ENCODE assay signal across 8 cellular contexts in genomic region chr5:155616779-155617392, GRCh38.
DNase-seq lines count a peak whose midpoint lies in the region; ATAC-seq and TF ChIP-seq lines count a peak whose summit lies in the region.

No MANE protein-coding gene starts in this region.

- no peaks in the 10 kb centered on the region for H3K36me3 ChIP-seq in HEK293 (ENCODE audit: control insufficient read depth in 2 of 2, insufficient read depth in 1 of 2, low read length in 2 of 2)

- CTCF ChIA-PET in HEK293 (lab: Yijun Ruan, JAX), result interaction anchor here (0.6 to 1.0 kb wide), 6 partner anchors 327 to 1516 kb away, joined by 3 to 5 read pairs (median 3); no protein-coding TSS in a partner anchor

- ATAC-seq in left cardiac atrium, result no peak

- H3K27ac ChIP-seq in HEK293 (ENCODE audit: extremely low read depth, low read depth, low read length) (no peak overlapping the region), coronary artery (no peak overlapping the region)

- H3K9me3 ChIP-seq in HEK293 (ENCODE audit: control insufficient read depth, insufficient read depth, low read depth, low read length), result no peaks in the 10 kb centered on the region

- TF ChIP-seq CTCF in HEK293 (tag by site-specific recombination; IDR thresholded peaks at IDR 0.05), result no peak
- TF ChIP-seq CTCF in coronary artery (IDR thresholded peaks at IDR 0.05), result no peak

- H3K4me3 Mint-ChIP-seq in activated T-helper 1 cell treated with anti-CD3 and anti-CD28 coated beads, Interleukin-12 subunit alpha, Interleukin-12 subunit beta, Interleukin-2, Interleukin-4 antibody, amounts not matched to agents 30 ng/mL and 10 ng/mL and 1 ng/mL, durations not matched to agents 14 hours and 24 hours and 36 hours, result no peak overlapping the region

- POLR2A ChIA-PET in HEK293 (lab: Yijun Ruan, JAX), result no interaction called here

- no peaks in the 10 kb centered on the region for H3K9me3 Mint-ChIP-seq in activated T-helper 1 cell treated with anti-CD3 and anti-CD28 coated beads, Interleukin-12 subunit alpha, Interleukin-12 subunit beta, Interleukin-2, Interleukin-4 antibody, amounts not matched to agents 30 ng/mL and 10 ng/mL and 1 ng/mL, durations not matched to agents 14 hours and 24 hours and 36 hours

- no peaks in the 10 kb centered on the region for H3K36me3 Mint-ChIP-seq in activated T-helper 1 cell treated with anti-CD3 and anti-CD28 coated beads, Interleukin-12 subunit alpha, Interleukin-12 subunit beta, Interleukin-2, Interleukin-4 antibody, amounts not matched to agents 30 ng/mL and 10 ng/mL and 1 ng/mL, durations not matched to agents 14 hours and 24 hours and 36 hours (ENCODE audit: low read depth)

- DNase-seq in NCI-H2171 treated with DMSO at 0.1 percent for 48 hours (lab: John Stamatoyannopoulos, UW) (peak; percentile 0), NCI-H2171 (lab: John Stamatoyannopoulos, UW) (no peak), NCI-H460 (ENCODE audit: extremely low read depth, low read depth) (peak; percentile 6), left cardiac atrium (peak; percentile 22), coronary artery (ENCODE audit: low spot score) (no peak)
- peak; percentile 34 for DNase-seq in activated T-helper 1 cell treated with anti-CD3 and anti-CD28 coated beads, Interleukin-12 subunit alpha, Interleukin-12 subunit beta, Interleukin-2, Interleukin-4 antibody, amounts not matched to agents 30 ng/mL and 10 ng/mL and 1 ng/mL, durations not matched to agents 14 hours and 24 hours and 36 hours (ENCODE audit: low spot score)
- DNase-seq in stimulated activated CD4-positive, alpha-beta T cell treated with anti-CD3 and anti-CD28 coated beads, Interleukin-15, amount 100 ng/mL, for 24 hours, result peak; percentile 61

- intact Hi-C loops in activated T-helper 1 cell treated with anti-CD3 and anti-CD28 coated beads, Interleukin-12 subunit alpha, Interleukin-12 subunit beta, Interleukin-2, Interleukin-4 antibody, amounts not matched to agents 30 ng/mL and 10 ng/mL and 1 ng/mL, durations not matched to agents 14 hours and 24 hours and 36 hours (cut with micrococcal nuclease), result loop anchor here (1.0 to 5.0 kb wide), 4 partner anchors 1200 to 1515 kb away; no protein-coding TSS in a partner anchor
- intact Hi-C loops in left cardiac atrium (cut with DNase I), result no loop called here

- H3K4me3 ChIP-seq in HEK293 (ENCODE audit: low read depth, low read length), result no peak overlapping the region
- no peak overlapping the region for H3K4me3 ChIP-seq in coronary artery

- no peaks in the 10 kb centered on the region for H3K4me1 Mint-ChIP-seq in activated T-helper 1 cell treated with anti-CD3 and anti-CD28 coated beads, Interleukin-12 subunit alpha, Interleukin-12 subunit beta, Interleukin-2, Interleukin-4 antibody, amounts not matched to agents 30 ng/mL and 10 ng/mL and 1 ng/mL, durations not matched to agents 14 hours and 24 hours and 36 hours (ENCODE audit: low read depth)

- no peak overlapping the region for H3K27ac Mint-ChIP-seq in activated T-helper 1 cell treated with anti-CD3 and anti-CD28 coated beads, Interleukin-12 subunit alpha, Interleukin-12 subunit beta, Interleukin-2, Interleukin-4 antibody, amounts not matched to agents 30 ng/mL and 10 ng/mL and 1 ng/mL, durations not matched to agents 14 hours and 24 hours and 36 hours

- H3K4me1 ChIP-seq in HEK293 (ENCODE audit: control insufficient read depth, insufficient read depth, low read length), result no peaks in the 10 kb centered on the region

- H3K27me3 Mint-ChIP-seq in activated T-helper 1 cell treated with anti-CD3 and anti-CD28 coated beads, Interleukin-12 subunit alpha, Interleukin-12 subunit beta, Interleukin-2, Interleukin-4 antibody, amounts not matched to agents 30 ng/mL and 10 ng/mL and 1 ng/mL, durations not matched to agents 14 hours and 24 hours and 36 hours (ENCODE audit: insufficient read depth), result peaks cover 7% of the 10 kb centered on the region

TF ChIP-seq in HEK293, 187 proteins besides CTCF, POLR2A, EP300 and RAD21:
- TF ChIP-seq ZNF140 (tag by site-specific recombination; IDR thresholded peaks at IDR 0.05), result no peak
- peak; percentile 59 for TF ChIP-seq ZNF654 (tag by site-specific recombination; IDR thresholded peaks at IDR 0.05; ENCODE audit: low read depth)

Comparison
In these comparisons a context has a peak if more than half of its experiments do, and no peak if none do; other contexts are left out.
1. DNase-seq: peak in NCI-H2171 treated with DMSO at 0.1 percent for 48 hours (single experiment), NCI-H460 (single experiment), activated T-helper 1 cell treated with anti-CD3 and anti-CD28 coated beads, Interleukin-12 subunit alpha, Interleukin-12 subunit beta, Interleukin-2, Interleukin-4 antibody, amounts not matched to agents 30 ng/mL and 10 ng/mL and 1 ng/mL, durations not matched to agents 14 hours and 24 hours and 36 hours (single experiment), left cardiac atrium (single experiment) and stimulated activated CD4-positive, alpha-beta T cell treated with anti-CD3 and anti-CD28 coated beads, Interleukin-15, amount 100 ng/mL, for 24 hours (single experiment); none in NCI-H2171 (single experiment) and coronary artery (single experiment).